ENCODE assay signal across 8 cellular contexts in genomic region chr2:70133521-70134348, GRCh38. TPM values are rescaled to one million over a fixed set of nuclear protein-coding genes. Genes with fewer than 3 reads are reported as not detected.
DNase-seq lines count a peak whose midpoint lies in the region; ATAC-seq and TF ChIP-seq lines count a peak whose summit lies in the region.

No MANE protein-coding gene starts in this region.

- no peaks in the 10 kb centered on the region for H3K36me3 ChIP-seq in left lung
- no peaks in the 10 kb centered on the region for H3K36me3 ChIP-seq in upper lobe of left lung

- H3K36me3 Mint-ChIP-seq in CD14-positive monocyte = peaks cover 0 to 1% of the 10 kb centered on the region in 2 donors
- peaks cover 1% of the 10 kb centered on the region for H3K36me3 Mint-ChIP-seq in activated naive CD4-positive, alpha-beta T cell treated with anti-CD3 and anti-CD28 coated beads, Interleukin-2, amount 50 U/mL, for 24 hours

- no peak for TF ChIP-seq EP300 in upper lobe of left lung (IDR thresholded peaks at IDR 0.05)

- peak overlapping the region; percentile 88 to 98 for H3K27ac ChIP-seq in left lung
- H3K27ac ChIP-seq in upper lobe of left lung = peak overlapping the region; percentile 83 to 95 (median 91)

- peaks cover 31 to 81% of the 10 kb centered on the region in 2 donors for H3K4me1 ChIP-seq in left lung
- H3K4me1 ChIP-seq in upper lobe of left lung = peaks cover 41 to 52% (median 50%) of the 10 kb centered on the region in 4 donors

- H3K9me3 ChIP-seq in left lung (no peaks in the 10 kb centered on the region), upper lobe of left lung (no peaks in the 10 kb centered on the region)

- H3K27me3 Mint-ChIP-seq in CD14-positive monocyte (ENCODE audit: low read depth in 3 of 3) = peaks cover 0 to 3% (median 0%) of the 10 kb centered on the region in 3 donors
- no peaks in the 10 kb centered on the region for H3K27me3 Mint-ChIP-seq in activated naive CD4-positive, alpha-beta T cell treated with anti-CD3 and anti-CD28 coated beads, Interleukin-2, amount 50 U/mL, for 24 hours

- H3K4me1 Mint-ChIP-seq in CD14-positive monocyte = peaks cover 64% of the 10 kb centered on the region
- peaks cover 82% of the 10 kb centered on the region for H3K4me1 Mint-ChIP-seq in activated naive CD4-positive, alpha-beta T cell treated with anti-CD3 and anti-CD28 coated beads, Interleukin-2, amount 50 U/mL, for 24 hours

- no peak for TF ChIP-seq POLR2A in upper lobe of left lung (IDR thresholded peaks at IDR 0.05)

- ATAC-seq in left lung (no peak), upper lobe of left lung (ENCODE audit: low FRiP score in 2 of 2) (no peak)

- no peaks in the 10 kb centered on the region for H3K9me3 Mint-ChIP-seq in CD14-positive monocyte
- H3K9me3 Mint-ChIP-seq in activated naive CD4-positive, alpha-beta T cell treated with anti-CD3 and anti-CD28 coated beads, Interleukin-2, amount 50 U/mL, for 24 hours = no peaks in the 10 kb centered on the region

- peak overlapping the region; percentile 8 to 98 (median 68) for H3K27ac Mint-ChIP-seq in CD14-positive monocyte
- H3K27ac Mint-ChIP-seq in activated naive CD4-positive, alpha-beta T cell treated with anti-CD3 and anti-CD28 coated beads, Interleukin-2, amount 50 U/mL, for 24 hours = peak overlapping the region; percentile 100

- WGBS in upper lobe of left lung, 2 donors = 54 to 60% methylated on average over 9 to 10 of the region's 10 CpGs

- H3K27me3 ChIP-seq in left lung (no peaks in the 10 kb centered on the region), upper lobe of left lung (no peaks in the 10 kb centered on the region)

- no peak overlapping the region for H3K4me3 ChIP-seq in left lung
- no peak overlapping the region for H3K4me3 ChIP-seq in upper lobe of left lung

- no peak for TF ChIP-seq CTCF in CD14-positive monocyte (IDR thresholded peaks at IDR 0.05)
- TF ChIP-seq CTCF in left lung (IDR thresholded peaks at IDR 0.05) = no peak
- no peak for TF ChIP-seq CTCF in upper lobe of left lung (IDR thresholded peaks at IDR 0.05)

- no peak overlapping the region for H3K4me3 Mint-ChIP-seq in CD14-positive monocyte
- peak overlapping the region; percentile 97 for H3K4me3 Mint-ChIP-seq in activated naive CD4-positive, alpha-beta T cell treated with anti-CD3 and anti-CD28 coated beads, Interleukin-2, amount 50 U/mL, for 24 hours

- intact Hi-C loops in CD14-positive monocyte (cut with micrococcal nuclease) = no loop called here
- intact Hi-C loops in left lung (cut with DNase I) = no loop called here

- no peak for DNase-seq in CD14-positive monocyte (ENCODE audit: low spot score)
- DNase-seq in HT1080 (ENCODE audit: low read depth) = peak; percentile 11
- DNase-seq in left lung = peak in 1 of 2 donors; percentile 16
- no peak for DNase-seq in upper lobe of left lung
- no peak for DNase-seq in NCI-H748 (lab: John Stamatoyannopoulos, UW; ENCODE audit: unreplicated experiment)
- DNase-seq in midbrain (lab: John Stamatoyannopoulos, UW) = no peak
- DNase-seq in NCI-H146 treated with DMSO at 0.1 percent for 48 hours (lab: John Stamatoyannopoulos, UW; ENCODE audit: unreplicated experiment) = no peak

RNA-seq across cellular contexts. Expression of gene PCBP1, which starts 46.5 kb away (rescaled TPM):
- polyA plus RNA-seq in CD14-positive monocyte = 100 to 1,000 TPM; 178 to 194 TPM
- total RNA-seq in HT1080 (2014; rRNA removed; shearing (Covaris generic)) = 25.2 and 80.1 TPM in 2 replicates
- 302 and 324 TPM in 2 replicates for polyA plus RNA-seq in HT1080 (2015; cell fraction: cytosol; rRNA removed)
- polyA plus RNA-seq in HT1080 (2015; cell fraction: nucleus; rRNA removed) = 272 and 274 TPM in 2 replicates
- total RNA-seq in left lung (100 to 1,000 TPM; 297 to 404 TPM), upper lobe of left lung (100 to 1,000 TPM; 126 to 384 (median 236) TPM)

RNA-seq across cellular contexts. Expression of gene C2orf42, which starts 57.1 kb away (rescaled TPM):
- polyA plus RNA-seq in CD14-positive monocyte = 1 to 10 TPM; 3.0 to 4.0 TPM
- total RNA-seq in HT1080 (2014; rRNA removed; shearing (Covaris generic)) = 14.6 and 14.7 TPM in 2 replicates
- polyA plus RNA-seq in HT1080 (2015; cell fraction: cytosol; rRNA removed) = 14.3 and 14.6 TPM in 2 replicates
- polyA plus RNA-seq in HT1080 (2015; cell fraction: nucleus; rRNA removed) = 17.8 and 20.0 TPM in 2 replicates
- total RNA-seq in left lung (10 to 100 TPM; 13.7 to 16.3 TPM), upper lobe of left lung (10 to 100 TPM in 4 of 6 donors, 1 to 10 TPM in 2; 7.8 to 15.0 (median 12.4) TPM)
